8 cellular contexts compared by ENCODE assay signal in genomic region chr3:124887996-124888298, GRCh38. TPM values are rescaled to one million over a fixed set of nuclear protein-coding genes. Genes with fewer than 3 reads are reported as not detected.
DNase-seq lines count a peak whose midpoint lies in the region; ATAC-seq and TF ChIP-seq lines count a peak whose summit lies in the region.
"Had no signal": no experiment of that assay in that cellular context is flagged by ENCODE, and none has a peak within 500 bp of the region (broad histone marks: within the 10 kb centered on the region; RNA-seq: fewer than 3 reads in every experiment).

No MANE protein-coding gene starts in this region.

- H3K79me2 ChIP-seq in hepatocyte, result peaks cover 28% of the 10 kb centered on the region

- no peaks in the 10 kb centered on the region for H3K36me3 ChIP-seq in hepatocyte (replicated peaks; ENCODE audit: insufficient read depth, low read depth)
- no peaks in the 10 kb centered on the region for H3K36me3 ChIP-seq in skeletal muscle tissue (ENCODE audit: control insufficient read depth in 3 of 3, insufficient read depth in 3 of 3, low read length in 3 of 3)

- no peaks in the 10 kb centered on the region for H3K9me2 ChIP-seq in hepatocyte (replicated peaks; ENCODE audit: insufficient read depth)

- H3K27ac ChIP-seq in hepatocyte (peak overlapping the region; percentile 98), skeletal muscle tissue (ENCODE audit: low read depth, low read length) (no peak overlapping the region)

- H3K4me1 ChIP-seq in hepatocyte (ENCODE audit: insufficient read depth) (peaks cover 22% of the 10 kb centered on the region), skeletal muscle tissue (ENCODE audit: control insufficient read depth in 3 of 3, insufficient read depth in 3 of 3, low read length in 3 of 3) (peaks cover 11 to 14% (median 13%) of the 10 kb centered on the region in 3 donors)

- no peaks in the 10 kb centered on the region for H3K36me3 Mint-ChIP-seq in activated CD8-positive, alpha-beta T cell treated with anti-CD3 and anti-CD28 coated beads for 36 hours (ENCODE audit: low read depth)

- POLR2A ChIA-PET in activated CD8-positive, alpha-beta T cell treated with anti-CD3 and anti-CD28 coated beads for 36 hours (lab: Charles Lee), result interaction anchor here (1.8 kb wide), 1 partner anchor 14 kb away, joined by 7 read pairs; no protein-coding TSS in a partner anchor

- 90% methylated on average over 10 of the region's 10 CpGs for WGBS in hepatocyte (ENCODE audit: low lambda C conversion rate, missing lambda C conversion rate)

- no peaks in the 10 kb centered on the region for H4K20me1 ChIP-seq in hepatocyte (ENCODE audit: insufficient read depth, poor library complexity, severe bottlenecking)

- intact Hi-C loops in activated CD8-positive, alpha-beta T cell treated with anti-CD3 and anti-CD28 coated beads for 36 hours (cut with micrococcal nuclease), result no loop called here

- H3K9me3 ChIP-seq in hepatocyte (ENCODE audit: low read depth) (no peaks in the 10 kb centered on the region), skeletal muscle tissue (ENCODE audit: control insufficient read depth in 3 of 3, low read length in 3 of 3) (no peaks in the 10 kb centered on the region)

- H3K4me1 Mint-ChIP-seq in activated CD8-positive, alpha-beta T cell treated with anti-CD3 and anti-CD28 coated beads for 36 hours (ENCODE audit: low read depth), result peaks cover 7% of the 10 kb centered on the region

- CTCF ChIA-PET in activated CD8-positive, alpha-beta T cell treated with anti-CD3 and anti-CD28 coated beads for 36 hours (lab: Charles Lee), result interaction anchor here (3.9 kb wide), 2 partner anchors 14 to 127 kb away, joined by 22 to 27 read pairs; no protein-coding TSS in a partner anchor

- H3K27me3 Mint-ChIP-seq in activated CD8-positive, alpha-beta T cell treated with anti-CD3 and anti-CD28 coated beads for 36 hours, result peaks cover 38% of the 10 kb centered on the region

- H3K27ac Mint-ChIP-seq in activated CD8-positive, alpha-beta T cell treated with anti-CD3 and anti-CD28 coated beads for 36 hours, result no peak overlapping the region

- TF ChIP-seq CTCF in HFF-Myc (IDR thresholded peaks at IDR 0.05; ENCODE audit: low read depth, low read length, missing control alignments) (no peak), hepatocyte (IDR thresholded peaks at IDR 0.05; ENCODE audit: poor library complexity) (no peak)
- no peak for TF ChIP-seq CTCF in activated CD8-positive, alpha-beta T cell treated with anti-CD3 and anti-CD28 coated beads for 36 hours (IDR thresholded peaks at IDR 0.05)

- ATAC-seq in activated CD8-positive, alpha-beta T cell treated with anti-CD3 and anti-CD28 coated beads for 36 hours, result no peak

- H2AFZ ChIP-seq in hepatocyte, result peak overlapping the region; percentile 94

- DNase-seq in HFF-Myc (ENCODE audit: extremely low read depth, low read depth), result no peak
- DNase-seq in activated CD8-positive, alpha-beta T cell treated with anti-CD3 and anti-CD28 coated beads for 36 hours, result no peak
- no peak for DNase-seq in hepatocyte (ENCODE audit: low spot score)
- no peak for DNase-seq in SIG-M5 (lab: John Stamatoyannopoulos, UW)
- DNase-seq in RKO (ENCODE audit: low spot score), result no peak
- DNase-seq in hypothalamus (lab: John Stamatoyannopoulos, UW), result no peak
- DNase-seq: NCI-H774 had no signal

- H3K9ac ChIP-seq in skeletal muscle tissue (ENCODE audit: low read depth in 1 of 3, low read length in 3 of 3), result peak overlapping the region in 1 of 3 donors; percentile 83

- H3K4me2 ChIP-seq in hepatocyte, result peak overlapping the region; percentile 94

- H3K4me3 ChIP-seq in HFF-Myc (replicated peaks; ENCODE audit: low read depth, low read length), result peak overlapping the region; percentile 65
- H3K4me3 ChIP-seq in hepatocyte, result no peak overlapping the region
- peak overlapping the region in 2 of 3 donors; percentile 69 to 76 for H3K4me3 ChIP-seq in skeletal muscle tissue (ENCODE audit: low read length in 3 of 3)

- no peaks in the 10 kb centered on the region for H3K9me3 Mint-ChIP-seq in activated CD8-positive, alpha-beta T cell treated with anti-CD3 and anti-CD28 coated beads for 36 hours

- H3K27me3 ChIP-seq in hepatocyte, result no peaks in the 10 kb centered on the region
- H3K27me3 ChIP-seq in skeletal muscle tissue (ENCODE audit: control insufficient read depth in 3 of 3, insufficient read depth in 3 of 3, low read length in 3 of 3), result no peaks in the 10 kb centered on the region

- H3K4me3 Mint-ChIP-seq in activated CD8-positive, alpha-beta T cell treated with anti-CD3 and anti-CD28 coated beads for 36 hours, result peak overlapping the region; percentile 55

RNA-seq across cellular contexts. Expression of gene ITGB5, which starts 0.8 kb away (rescaled TPM):
- total RNA-seq in activated CD8-positive, alpha-beta T cell treated with anti-CD3 and anti-CD28 coated beads for 36 hours, result 1 to 10 TPM in 1 of 2 experiments, under 1 TPM in 1; 0.41 to 1.1 TPM
- total RNA-seq in hepatocyte (97.0 and 109 TPM in 2 replicates), skeletal muscle tissue (24.0 TPM)
- polyA plus RNA-seq in hepatocyte, result 103 and 113 TPM in 2 replicates

RNA-seq across cellular contexts. Expression of gene MUC13, which starts 46.6 kb away (rescaled TPM):
- not detected for total RNA-seq in activated CD8-positive, alpha-beta T cell treated with anti-CD3 and anti-CD28 coated beads for 36 hours
- 297 and 324 TPM in 2 replicates for total RNA-seq in hepatocyte
- polyA plus RNA-seq in hepatocyte, result 78.0 and 84.4 TPM in 2 replicates
- total RNA-seq in skeletal muscle tissue, result not detected

Comparison
In these comparisons a context has a peak if more than half of its experiments do, and no peak if none do; other contexts are left out.
1. RNA of gene ITGB5, which starts 0.8 kb away (total RNA-seq): 97.0 to 109 TPM in hepatocyte and 24.0 TPM in skeletal muscle tissue (single experiment); 0.41 to 1.1 TPM in activated CD8-positive, alpha-beta T cell treated with anti-CD3 and anti-CD28 coated beads for 36 hours; every median in the first group is over 10 times any median in the second.
2. RNA of gene MUC13, which starts 46.6 kb away (total RNA-seq): 297 to 324 TPM in hepatocyte; not detected in activated CD8-positive, alpha-beta T cell treated with anti-CD3 and anti-CD28 coated beads for 36 hours and not detected in skeletal muscle tissue (single experiment); every median in the first group is over 100 times any median in the second.